Comparison of ENCODE assay signal across 8 cellular contexts in genomic region chr12:71636704-71637115, GRCh38. TPM values are rescaled to one million over a fixed set of nuclear protein-coding genes. Genes with fewer than 3 reads are reported as not detected.
DNase-seq lines count a peak whose midpoint lies in the region; ATAC-seq and TF ChIP-seq lines count a peak whose summit lies in the region.

No MANE protein-coding gene starts in this region.

- no peaks in the 10 kb centered on the region for H3K9me3 Mint-ChIP-seq in Caco-2 (ENCODE audit: unreplicated experiment)
- no peaks in the 10 kb centered on the region for H3K9me3 Mint-ChIP-seq in activated naive CD4-positive, alpha-beta T cell treated with anti-CD3 and anti-CD28 coated beads for 36 hours

- ATAC-seq in PC-3, result peak; percentile 48; the same call in 1 of the 2 replicates
- ATAC-seq in HG02840 (IDR thresholded peaks at IDR 0.05; ENCODE audit: low FRiP score, unreplicated experiment), result no peak

- peaks cover 10% of the 10 kb centered on the region for H3K4me1 Mint-ChIP-seq in Caco-2 (ENCODE audit: low read depth, unreplicated experiment)
- H3K4me1 Mint-ChIP-seq in activated naive CD4-positive, alpha-beta T cell treated with anti-CD3 and anti-CD28 coated beads for 36 hours (ENCODE audit: low read depth), result peaks cover 20% of the 10 kb centered on the region

- H3K79me2 ChIP-seq in PC-3 (ENCODE audit: low read length), result no peaks in the 10 kb centered on the region

- H3K27me3 ChIP-seq in Caco-2 (replicated peaks; ENCODE audit: control insufficient read depth, insufficient read depth, low read length) (no peaks in the 10 kb centered on the region), PC-3 (ENCODE audit: low read length) (no peaks in the 10 kb centered on the region), liver (ENCODE audit: control insufficient read depth in 4 of 4, insufficient read depth in 4 of 4, low read length in 3 of 4) (no peaks in the 10 kb centered on the region)

- no peaks in the 10 kb centered on the region for H3K27me3 Mint-ChIP-seq in Caco-2 (ENCODE audit: insufficient read depth, unreplicated experiment)
- H3K27me3 Mint-ChIP-seq in activated naive CD4-positive, alpha-beta T cell treated with anti-CD3 and anti-CD28 coated beads for 36 hours (ENCODE audit: low read depth), result no peaks in the 10 kb centered on the region

- H3F3A ChIP-seq in PC-3 (ENCODE audit: low read length, unreplicated experiment), result no peaks in the 10 kb centered on the region

- CTCF ChIA-PET in Caco-2 (lab: Charles Lee) (interaction anchor here (0.6 to 2.8 kb wide), 12 partner anchors 10 to 169 kb away, joined by 3 to 40 read pairs (median 4); partner anchors contain the start of genes THAP2, TMEM19 and ZFC3H1), PC-3 (lab: Charles Lee) (interaction anchor here (0.6 to 1.4 kb wide), 6 partner anchors 9 to 134 kb away, joined by 3 to 17 read pairs (median 5); partner anchors contain the start of genes THAP2 and TMEM19)
- CTCF ChIA-PET in activated naive CD4-positive, alpha-beta T cell treated with anti-CD3 and anti-CD28 coated beads for 36 hours (lab: Charles Lee), result interaction anchor here (0.6 to 3.3 kb wide), 23 partner anchors 9 to 213 kb away, joined by 3 to 33 read pairs (median 3); no protein-coding TSS in a partner anchor

- H3K4me1 ChIP-seq in Caco-2 (peaks cover 22% of the 10 kb centered on the region), PC-3 (ENCODE audit: insufficient read depth, low read length) (no peaks in the 10 kb centered on the region), liver (ENCODE audit: control insufficient read depth in 4 of 4, insufficient read depth in 4 of 4, low read length in 3 of 4) (no peaks in the 10 kb centered on the region)

- intact Hi-C loops in Caco-2 (cut with micrococcal nuclease; ENCODE audit: unreplicated experiment), result loop anchor here (1.0 kb wide), 1 partner anchor 221 kb away; no protein-coding TSS in a partner anchor
- intact Hi-C loops in PC-3 (cut with micrococcal nuclease), result loop anchor here (1.0 to 10.0 kb wide), 2 partner anchors 220 to 422 kb away; no protein-coding TSS in a partner anchor
- intact Hi-C loops in activated naive CD4-positive, alpha-beta T cell treated with anti-CD3 and anti-CD28 coated beads for 36 hours (cut with micrococcal nuclease), result loop anchor here (1.0 to 2.0 kb wide), 3 partner anchors 16 to 420 kb away; no protein-coding TSS in a partner anchor

- TF ChIP-seq CTCF in Caco-2 (IDR thresholded peaks at IDR 0.05; ENCODE audit: insufficient read depth in 1 of 2, low read depth in 1 of 2, low read length in 1 of 2, severe bottlenecking in 1 of 2, unreplicated experiment in 1 of 2) (peak; percentile 63 to 84), PC-3 (conservative IDR thresholded peaks at IDR 0.05; ENCODE audit: low read depth, low read length) (peak; percentile 87), cardiac fibroblast (IDR thresholded peaks at IDR 0.05; ENCODE audit: low read depth, low read length) (peak; percentile 81), liver (IDR thresholded peaks at IDR 0.05; ENCODE audit: low read depth, low read length, missing input control) (peak; percentile 55)

- no peak overlapping the region for H3K27ac ChIP-seq in PC-3 (ENCODE audit: low read length)
- no peak overlapping the region for H3K27ac ChIP-seq in liver (ENCODE audit: low read depth in 1 of 2, low read length in 2 of 2)

- no peak overlapping the region for H3K4me3 ChIP-seq in Caco-2 (ENCODE audit: low read depth, low read length)
- H3K4me3 ChIP-seq in PC-3 (ENCODE audit: low read length), result no peak overlapping the region
- no peak overlapping the region for H3K4me3 ChIP-seq in cardiac fibroblast (replicated peaks in 1 of 2; ENCODE audit: low read depth in 2 of 2, low read length in 2 of 2)
- H3K4me3 ChIP-seq in liver (ENCODE audit: low read depth in 1 of 3, low read length in 3 of 3), result no peak overlapping the region

- DNase-seq in Caco-2 (peak in 1 of 2 experiments; percentile 60), GM19238 (ENCODE audit: insufficient read length, low spot score) (peak; percentile 2), LHCN-M2 (ENCODE audit: low read depth) (peak; percentile 67), PC-3 (peak; percentile 84), cardiac fibroblast (ENCODE audit: low read depth in 2 of 2) (peak; percentile 82 to 83)
- DNase-seq in activated naive CD4-positive, alpha-beta T cell treated with anti-CD3 and anti-CD28 coated beads for 36 hours, result no peak

- no peak overlapping the region for H3K4me2 ChIP-seq in PC-3 (ENCODE audit: low read length)

- H3K27ac Mint-ChIP-seq in Caco-2 (ENCODE audit: unreplicated experiment), result no peak overlapping the region
- H3K27ac Mint-ChIP-seq in activated naive CD4-positive, alpha-beta T cell treated with anti-CD3 and anti-CD28 coated beads for 36 hours, result no peak overlapping the region

- WGBS in liver, result 30% methylated on average over 3 of the region's 3 CpGs

- peak; percentile 75 to 81 for TF ChIP-seq RAD21 in liver (IDR thresholded peaks at IDR 0.05)

- POLR2A ChIA-PET in Caco-2 (lab: Charles Lee) (interaction anchor here (1.0 kb wide), 1 partner anchor 49 kb away, joined by 16 read pairs; the partner anchor contains the start of gene TMEM19), PC-3 (lab: Charles Lee; ENCODE audit: unreplicated experiment) (no interaction called here)

- BruUV-seq in Caco-2 (replicated peaks; lab: Mats Ljungman, UMichigan), result no TSS peak
- no TSS peak for BruUV-seq in PC-3 (replicated peaks; lab: Mats Ljungman, UMichigan)

- no peaks in the 10 kb centered on the region for H3K9me2 ChIP-seq in PC-3 (replicated peaks; ENCODE audit: low read length)

- H3K9ac ChIP-seq in PC-3 (ENCODE audit: low read length) (no peak overlapping the region), liver (ENCODE audit: low read depth in 1 of 2, low read length in 2 of 2) (no peak overlapping the region)

- H2AFZ ChIP-seq in PC-3 (ENCODE audit: low read length), result no peak overlapping the region

- H3K36me3 ChIP-seq in Caco-2 (ENCODE audit: control insufficient read depth, insufficient read depth, low read length) (peaks cover 2% of the 10 kb centered on the region), PC-3 (ENCODE audit: low read depth, low read length) (peaks cover 57% of the 10 kb centered on the region), liver (ENCODE audit: control insufficient read depth in 4 of 4, insufficient read depth in 3 of 4, low read depth in 1 of 4, low read length in 3 of 4) (peaks cover 10 to 64% (median 53%) of the 10 kb centered on the region in 4 donors)

- no peaks in the 10 kb centered on the region for H4K20me1 ChIP-seq in PC-3 (ENCODE audit: low read length)

- H3K4me3 Mint-ChIP-seq in Caco-2 (ENCODE audit: unreplicated experiment), result no peak overlapping the region
- no peak overlapping the region for H3K4me3 Mint-ChIP-seq in activated naive CD4-positive, alpha-beta T cell treated with anti-CD3 and anti-CD28 coated beads for 36 hours

- H3K36me3 Mint-ChIP-seq in Caco-2 (ENCODE audit: insufficient read depth, unreplicated experiment), result peaks cover 94% of the 10 kb centered on the region
- peaks cover 39% of the 10 kb centered on the region for H3K36me3 Mint-ChIP-seq in activated naive CD4-positive, alpha-beta T cell treated with anti-CD3 and anti-CD28 coated beads for 36 hours (ENCODE audit: low read depth)

- H3K9me3 ChIP-seq in Caco-2, result no peaks in the 10 kb centered on the region
- no peaks in the 10 kb centered on the region for H3K9me3 ChIP-seq in PC-3 (ENCODE audit: low read length)
- H3K9me3 ChIP-seq in liver (ENCODE audit: control insufficient read depth in 4 of 4, low read length in 3 of 4), result no peaks in the 10 kb centered on the region

TF ChIP-seq in liver, 16 proteins besides CTCF, POLR2A, EP300 and RAD21 (continues in another document):
- TF ChIP-seq FOXA1 (IDR thresholded peaks at IDR 0.05) (no peak), REST (IDR thresholded peaks at IDR 0.05) (no peak), HNF4G (IDR thresholded peaks at IDR 0.05) (no peak)

RNA-seq across cellular contexts. Expression of gene ZFC3H1, which starts 26.9 kb away (rescaled TPM):
- total RNA-seq in Caco-2 (2022) (48.7 and 50.7 TPM in 2 replicates), LHCN-M2 (2014; rRNA removed) (7.2 and 15.3 TPM in 2 replicates), PC-3 (2014; rRNA removed) (13.7 and 18.5 TPM in 2 replicates), liver (10 to 100 TPM; 10.6 to 32.3 TPM)
- polyA plus RNA-seq in LHCN-M2 (2012), result 5.6 TPM
- 1 to 10 TPM; 3.4 to 6.6 TPM for polyA plus RNA-seq in liver
- 10 to 100 TPM; 56.9 to 62.6 TPM for total RNA-seq in activated naive CD4-positive, alpha-beta T cell treated with anti-CD3 and anti-CD28 coated beads for 36 hours

RNA-seq across cellular contexts. Expression of gene THAP2, which starts 27.4 kb away (rescaled TPM):
- total RNA-seq in Caco-2 (2022) (2.7 and 4.6 TPM in 2 replicates), LHCN-M2 (2014; rRNA removed) (3.0 and 6.3 TPM in 2 replicates), PC-3 (2014; rRNA removed) (1.2 and 2.4 TPM in 2 replicates), liver (1 to 10 TPM; 1.5 TPM)
- polyA plus RNA-seq in LHCN-M2 (2012), result 2.2 TPM
- 1 to 10 TPM in 1 of 2 donors, under 1 TPM in 1; 0.82 to 2.5 TPM for polyA plus RNA-seq in liver
- 1 to 10 TPM; 8.3 to 9.4 TPM for total RNA-seq in activated naive CD4-positive, alpha-beta T cell treated with anti-CD3 and anti-CD28 coated beads for 36 hours

RNA-seq across cellular contexts. Expression of gene TMEM19, which starts 49.2 kb away (rescaled TPM):
- 17.8 and 24.2 TPM in 2 replicates for total RNA-seq in Caco-2 (2022)
- 46.6 and 53.1 TPM in 2 replicates for total RNA-seq in LHCN-M2 (2014; rRNA removed)
- polyA plus RNA-seq in LHCN-M2 (2012), result 21.6 TPM
- 14.3 and 17.5 TPM in 2 replicates for total RNA-seq in PC-3 (2014; rRNA removed)
- total RNA-seq in liver, result 10 to 100 TPM; 12.2 to 30.0 TPM
- 10 to 100 TPM in 1 of 2 donors, 1 to 10 TPM in 1; 9.5 to 10.7 TPM for polyA plus RNA-seq in liver
- total RNA-seq in activated naive CD4-positive, alpha-beta T cell treated with anti-CD3 and anti-CD28 coated beads for 36 hours, result 10 to 100 TPM; 10.9 to 11.1 TPM
